8 cellular contexts compared by ENCODE assay signal in genomic region chr17:58447039-58447975, GRCh38. TPM values are rescaled to one million over a fixed set of nuclear protein-coding genes. Genes with fewer than 3 reads are reported as not detected.
DNase-seq lines count a peak whose midpoint lies in the region; ATAC-seq and TF ChIP-seq lines count a peak whose summit lies in the region.

No MANE protein-coding gene starts in this region.

- no TSS peak for BruUV-seq in OCI-LY7 (replicated peaks; lab: Mats Ljungman, UMichigan)

- H3K27me3 ChIP-seq in DND-41 (ENCODE audit: insufficient read depth, low read length, poor library complexity) (peaks cover 3% of the 10 kb centered on the region), neutrophil (no peaks in the 10 kb centered on the region), thyroid gland (no peaks in the 10 kb centered on the region)

- H3K4me2 ChIP-seq in DND-41 (ENCODE audit: insufficient read depth, low read length) (no peak overlapping the region), OCI-LY7 (ENCODE audit: low read length) (no peak overlapping the region)

- no peaks in the 10 kb centered on the region for H4K20me1 ChIP-seq in DND-41 (ENCODE audit: insufficient read depth, low read length)
- no peaks in the 10 kb centered on the region for H4K20me1 ChIP-seq in OCI-LY7 (ENCODE audit: insufficient read depth, low read length)

- POLR2A ChIA-PET in OCI-LY7 (lab: Charles Lee): interaction anchor here (0.6 kb wide), 1 partner anchor 146 kb away, joined by 3 read pairs; no protein-coding TSS in a partner anchor

- no peak for TF ChIP-seq POLR2A in thyroid gland (IDR thresholded peaks at IDR 0.05)

- H3K79me2 ChIP-seq in DND-41 (ENCODE audit: insufficient read depth, low read length): no peaks in the 10 kb centered on the region
- H3K79me2 ChIP-seq in OCI-LY7 (ENCODE audit: insufficient read depth, low read depth, low read length): no peaks in the 10 kb centered on the region

- H3K4me1 ChIP-seq in DND-41 (ENCODE audit: insufficient read depth, low read length) (peaks cover 2% of the 10 kb centered on the region; the same call in 1 of the 2 replicates), OCI-LY7 (ENCODE audit: insufficient read depth, low read length, poor library complexity, severe bottlenecking) (no peaks in the 10 kb centered on the region), neutrophil (ENCODE audit: control insufficient read depth in 1 of 2, insufficient read depth in 1 of 2, low read depth in 1 of 2, low read length in 1 of 2) (no peaks in the 10 kb centered on the region), thyroid gland (no peaks in the 10 kb centered on the region)

- no peak overlapping the region for H3K4me3 ChIP-seq in DND-41 (ENCODE audit: low read depth in 1 of 2, low read length in 2 of 2)
- H3K4me3 ChIP-seq in Jurkat, Clone E6-1 (ENCODE audit: low read length): no peak overlapping the region
- H3K4me3 ChIP-seq in OCI-LY7 (ENCODE audit: low read depth, low read length, poor library complexity, severe bottlenecking): no peak overlapping the region
- H3K4me3 ChIP-seq in neutrophil (ENCODE audit: low read depth in 1 of 2, low read length in 1 of 2): no peak overlapping the region
- H3K4me3 ChIP-seq in thyroid gland (replicated peaks in 1 of 3): no peak overlapping the region

- CTCF ChIA-PET in OCI-LY7 (lab: Charles Lee; ENCODE audit: unreplicated experiment): no interaction called here

- no peak overlapping the region for H2AFZ ChIP-seq in DND-41 (ENCODE audit: low read depth, low read length)
- H2AFZ ChIP-seq in OCI-LY7 (ENCODE audit: low read length): no peak overlapping the region

- H3K27ac ChIP-seq in DND-41 (ENCODE audit: low read length) (no peak overlapping the region), OCI-LY7 (ENCODE audit: low read depth, low read length, poor library complexity, severe bottlenecking) (no peak overlapping the region), neutrophil (no peak overlapping the region), thyroid gland (no peak overlapping the region)

- H3K9ac ChIP-seq in DND-41 (ENCODE audit: low read depth, low read length): no peak overlapping the region

- DNase-seq in DND-41 (peak; percentile 84), OCI-LY7 (ENCODE audit: low spot score) (peak; percentile 85), activated T-cell treated with anti-CD3 and anti-CD28 coated beads for 1 hour (ENCODE audit: low read depth) (peak; percentile 34), fibroblast of gingiva (ENCODE audit: low read depth) (peak; percentile 72), thyroid gland (peak; percentile 63 to 73)
- peak; percentile 86 for DNase-seq in Jurkat, Clone E6-1 (ENCODE audit: low read depth, low spot score)

- ATAC-seq in DND-41 (ENCODE audit: insufficient read depth, low read depth) (peak; percentile 99), GM21381 (IDR thresholded peaks at IDR 0.05; ENCODE audit: unreplicated experiment) (no peak)

- H3K36me3 ChIP-seq in DND-41 (ENCODE audit: insufficient read depth, low read length): no peaks in the 10 kb centered on the region
- H3K36me3 ChIP-seq in OCI-LY7 (ENCODE audit: insufficient read depth, low read length): no peaks in the 10 kb centered on the region
- no peaks in the 10 kb centered on the region for H3K36me3 ChIP-seq in neutrophil
- no peaks in the 10 kb centered on the region for H3K36me3 ChIP-seq in thyroid gland

- H3K9me2 ChIP-seq in OCI-LY7 (ENCODE audit: insufficient read depth, low read length): no peaks in the 10 kb centered on the region

- H3K9me3 ChIP-seq in DND-41 (ENCODE audit: insufficient read depth, low read length, severe bottlenecking) (no peaks in the 10 kb centered on the region), OCI-LY7 (ENCODE audit: low read length) (peaks cover 8% of the 10 kb centered on the region; the same call in 1 of the 2 replicates), neutrophil (no peaks in the 10 kb centered on the region), thyroid gland (no peaks in the 10 kb centered on the region)

- TF ChIP-seq CTCF in DND-41 (IDR thresholded peaks at IDR 0.05; ENCODE audit: borderline replicate concordance, extremely low read depth, low read length, poor library complexity, severe bottlenecking) (peak; percentile 93), OCI-LY7 (conservative IDR thresholded peaks at IDR 0.05; ENCODE audit: low read length) (peak; percentile 93), neutrophil (IDR thresholded peaks at IDR 0.05) (peak; percentile 33), thyroid gland (IDR thresholded peaks at IDR 0.05) (peak in 4 of 6 experiments; percentile 49 to 70 (median 61))

- intact Hi-C loops in OCI-LY7 (cut with micrococcal nuclease; ENCODE audit: unreplicated experiment) (loop anchor here (1.0 kb wide), 5 partner anchors 130 to 247 kb away; no protein-coding TSS in a partner anchor), thyroid gland (cut with DNase I) (loop anchor here (5.0 kb wide), 1 partner anchor 140 kb away; no protein-coding TSS in a partner anchor)

- 68 to 79% methylated on average over 9 of the region's 9 CpGs for WGBS in thyroid gland, 2 donors

RNA-seq across cellular contexts. Expression of gene RNF43, which starts 30.0 kb away (rescaled TPM):
- 0.98 TPM for polyA plus RNA-seq in Jurkat, Clone E6-1 (2012; ENCODE audit: insufficient read depth, insufficient read length)
- total RNA-seq in OCI-LY7 (2014; rRNA removed; shearing (Covaris generic)): 0.19 and 0.39 TPM in 2 replicates
- total RNA-seq in OCI-LY7 (2022): 0.50 and 0.80 TPM in 2 replicates
- 1 to 10 TPM; 2.1 to 5.2 (median 4.3) TPM for total RNA-seq in thyroid gland

RNA-seq across cellular contexts. Expression of gene HSF5, which starts 40.9 kb away (rescaled TPM):
- polyA plus RNA-seq in Jurkat, Clone E6-1 (2012; ENCODE audit: insufficient read depth, insufficient read length): not detected
- 0.22 TPM in 1 of 2 replicates, not detected in the other for total RNA-seq in OCI-LY7 (2014; rRNA removed; shearing (Covaris generic))
- total RNA-seq in OCI-LY7 (2022): not detected in 2 replicates
- under 1 TPM; 0.10 to 0.25 (median 0.12) TPM for total RNA-seq in thyroid gland

Comparison
In these comparisons a context has a peak if more than half of its experiments do, and no peak if none do; other contexts are left out.
1. DNase-seq: peak in every context shown above with its lines; median percentile 86 in Jurkat, Clone E6-1; 85 in OCI-LY7; 84 in DND-41; 72 in fibroblast of gingiva; 68 in thyroid gland; 34 in activated T-cell treated with anti-CD3 and anti-CD28 coated beads for 1 hour.
2. CTCF ChIP-seq: peak in every context shown above with its lines; median percentile 93 in DND-41; 93 in OCI-LY7; 61 in thyroid gland; 33 in neutrophil.